Comparison of ENCODE assay signal across 11 cellular contexts in the genomic region with DNA sequence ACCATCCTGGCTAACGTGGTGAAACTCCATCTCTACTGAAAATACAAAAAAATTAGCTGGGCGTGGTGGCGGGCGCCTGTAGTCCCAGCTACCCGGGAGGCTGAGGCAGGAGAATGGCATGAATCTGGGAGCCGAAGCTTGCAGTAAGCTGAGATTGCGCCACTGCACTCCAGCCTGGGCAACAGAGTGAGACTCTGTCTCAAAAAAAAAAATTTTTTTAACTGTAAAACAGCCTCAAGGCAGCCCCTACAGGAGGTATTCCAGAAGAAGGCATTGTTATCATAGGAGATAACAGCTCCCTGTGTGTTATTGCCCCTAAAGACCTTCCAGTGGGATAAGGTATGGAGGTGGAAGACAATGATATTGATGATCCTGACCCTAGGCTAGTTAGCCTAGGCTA. TPM values are rescaled to one million over a fixed set of nuclear protein-coding genes. Genes with fewer than 3 reads are reported as not detected.
"Had no signal": no experiment of that assay in that cellular context is flagged by ENCODE, and none has a peak within 500 bp of the region (broad histone marks: within the 10 kb centered on the region; RNA-seq: fewer than 3 reads in every experiment).

No MANE protein-coding gene starts in this region.

RNA-seq across cellular contexts. Expression of a gene that starts 27.8 kb away (rescaled TPM):
- polyA plus RNA-seq: naive thymus-derived CD4-positive, alpha-beta T cell; naive thymus-derived CD8-positive, alpha-beta T cell; neural cell; ovary; pancreas; psoas muscle; right cardiac atrium; sigmoid colon; small intestine; smooth muscle cell; spleen had no signal
